8 cellular contexts compared by ENCODE assay signal in genomic region chr7:149873074-149873967, GRCh38. TPM values are rescaled to one million over a fixed set of nuclear protein-coding genes. Genes with fewer than 3 reads are reported as not detected.
A peak's percentile ranks its signal among the peaks of the same experiment; 100 is the strongest.
DNase-seq lines count a peak whose midpoint lies in the region; ATAC-seq and TF ChIP-seq lines count a peak whose summit lies in the region.

No MANE protein-coding gene starts in this region.

- H3K27ac Mint-ChIP-seq in activated CD4-positive, alpha-beta T cell treated with anti-CD3 and anti-CD28 coated beads for 36 hours, result peak overlapping the region; percentile 91
- H3K27ac Mint-ChIP-seq in chondrocyte (ENCODE audit: unreplicated experiment), result peak overlapping the region; percentile 90

- intact Hi-C loops in activated CD4-positive, alpha-beta T cell treated with anti-CD3 and anti-CD28 coated beads for 36 hours (cut with DNase I, micrococcal nuclease), result loop anchor here (1.0 to 10.0 kb wide), 10 partner anchors 35 to 989 kb away; partner anchors contain the start of genes ACTR3C (in 1 of the 2), EZH2 (in 1 of the 2), GIMAP5 (in 1 of the 2) and LRRC61 (in 1 of the 2)

- TF ChIP-seq CTCF in AG09319 (IDR thresholded peaks at IDR 0.05; ENCODE audit: low read depth, low read length) (no peak), chondrocyte (IDR thresholded peaks at IDR 0.05) (peak; percentile 35)

- CTCF ChIA-PET in activated CD4-positive, alpha-beta T cell treated with anti-CD3 and anti-CD28 coated beads for 36 hours (lab: Charles Lee), result interaction anchor here (2.5 kb wide), 1 partner anchor 35 kb away, joined by 9 read pairs; the partner anchor contains the start of gene ZNF862

- peaks cover 17% of the 10 kb centered on the region for H3K36me3 Mint-ChIP-seq in activated CD4-positive, alpha-beta T cell treated with anti-CD3 and anti-CD28 coated beads for 36 hours (ENCODE audit: low read depth)
- peaks cover 2% of the 10 kb centered on the region for H3K36me3 Mint-ChIP-seq in chondrocyte (ENCODE audit: low read depth)

- ATAC-seq in GM19043 (IDR thresholded peaks at IDR 0.05; ENCODE audit: low read depth, unreplicated experiment) (peak; percentile 78), HG03378 (IDR thresholded peaks at IDR 0.05; ENCODE audit: unreplicated experiment) (peak; percentile 86)
- ATAC-seq in activated CD4-positive, alpha-beta T cell treated with anti-CD3 and anti-CD28 coated beads for 36 hours, result peak; percentile 84

- peak; percentile 74 for DNase-seq in AG09319 (ENCODE audit: extremely low read depth, low read depth)
- peak; percentile 90 for DNase-seq in NCI-H446 treated with DMSO at 0.1 percent for 48 hours (lab: John Stamatoyannopoulos, UW)
- DNase-seq in activated CD4-positive, alpha-beta T cell treated with anti-CD3 and anti-CD28 coated beads for 36 hours, result peak; percentile 96
- no peak for DNase-seq in chondrocyte (ENCODE audit: low spot score)
- peak; percentile 96 for DNase-seq in kidney tubule cell (ENCODE audit: low spot score)
- DNase-seq in stimulated activated CD4-positive, alpha-beta T cell treated with anti-CD3 and anti-CD28 coated beads, Interleukin-15, amount 100 ng/mL, for 24 hours, result peak; percentile 97

- peaks cover 74% of the 10 kb centered on the region for H3K4me1 Mint-ChIP-seq in activated CD4-positive, alpha-beta T cell treated with anti-CD3 and anti-CD28 coated beads for 36 hours
- H3K4me1 Mint-ChIP-seq in chondrocyte (ENCODE audit: low read depth), result peaks cover 17% of the 10 kb centered on the region

- peak overlapping the region; percentile 82 for H3K4me3 Mint-ChIP-seq in activated CD4-positive, alpha-beta T cell treated with anti-CD3 and anti-CD28 coated beads for 36 hours
- H3K4me3 Mint-ChIP-seq in chondrocyte (ENCODE audit: unreplicated experiment), result peak overlapping the region; percentile 83

- no peaks in the 10 kb centered on the region for H3K9me3 Mint-ChIP-seq in activated CD4-positive, alpha-beta T cell treated with anti-CD3 and anti-CD28 coated beads for 36 hours (ENCODE audit: low read depth)
- no peaks in the 10 kb centered on the region for H3K9me3 Mint-ChIP-seq in chondrocyte (ENCODE audit: low read depth)

- POLR2A ChIA-PET in activated CD4-positive, alpha-beta T cell treated with anti-CD3 and anti-CD28 coated beads for 36 hours (lab: Charles Lee), result no interaction called here

- no peaks in the 10 kb centered on the region for H3K27me3 Mint-ChIP-seq in activated CD4-positive, alpha-beta T cell treated with anti-CD3 and anti-CD28 coated beads for 36 hours
- no peaks in the 10 kb centered on the region for H3K27me3 Mint-ChIP-seq in chondrocyte (ENCODE audit: low read depth)

RNA-seq across cellular contexts. Expression of gene ATP6V0E2, which starts 0.4 kb away (rescaled TPM):
- total RNA-seq in activated CD4-positive, alpha-beta T cell treated with anti-CD3 and anti-CD28 coated beads for 36 hours, result 10 to 100 TPM; 33.9 to 41.3 TPM
- 23.1 to 28.5 TPM (median 24.8 TPM) in 3 replicates for total RNA-seq in chondrocyte

RNA-seq across cellular contexts. Expression of gene ZNF862, which starts 35.1 kb away (rescaled TPM):
- 10 to 100 TPM; 17.6 to 18.3 TPM for total RNA-seq in activated CD4-positive, alpha-beta T cell treated with anti-CD3 and anti-CD28 coated beads for 36 hours
- total RNA-seq in chondrocyte, result 15.9 to 17.6 TPM (median 16.3 TPM) in 3 replicates
